ENCODE assay signal across 9 cellular contexts in the genomic region with DNA sequence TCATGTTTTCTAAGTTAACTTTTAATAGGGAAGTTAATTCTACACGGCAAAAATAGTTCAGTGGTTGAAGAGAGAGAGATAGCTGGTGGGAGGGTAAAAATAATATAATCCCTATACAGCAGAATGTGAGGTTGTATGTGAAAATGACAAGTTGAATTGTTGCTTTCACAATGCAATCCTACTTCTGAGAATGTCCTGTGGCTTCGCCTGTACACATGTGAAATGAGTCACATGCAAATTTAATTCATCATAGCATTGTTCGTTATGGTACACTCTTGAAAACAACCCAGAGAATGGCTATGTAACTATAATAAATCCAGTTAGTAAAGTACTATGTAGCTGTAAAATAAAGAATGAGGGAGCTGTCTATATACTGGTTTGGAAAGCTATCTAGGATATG. TPM values are rescaled to one million over a fixed set of nuclear protein-coding genes. Genes with fewer than 3 reads are reported as not detected.
DNase-seq lines count a peak whose midpoint lies in the region; ATAC-seq, FAIRE-seq and TF ChIP-seq lines count a peak whose summit lies in the region.
"Had no signal": no experiment of that assay in that cellular context is flagged by ENCODE, and none has a peak within 500 bp of the region (broad histone marks: within the 10 kb centered on the region; RNA-seq: fewer than 3 reads in every experiment).

No MANE protein-coding gene starts in this region.

- H3K27ac Mint-ChIP-seq in activated T-cell treated with anti-CD3 and anti-CD28 coated beads, Interleukin-2, amount 50 U/mL, for 24 hours = peak overlapping the region; percentile 60
- no peak overlapping the region for H3K27ac Mint-ChIP-seq in activated CD8-positive, alpha-beta T cell treated with anti-CD3 and anti-CD28 coated beads, Interleukin-2, amount 10 ng/mL, durations not matched to agents 7 days and 5 days
- H3K27ac Mint-ChIP-seq in stimulated activated naive B cell treated with anti-CD40 and anti-IgM and Interleukin-4, amounts not matched to agents 10 μg/mL and 1 μg/mL and 100 μg/mL, for 72 hours = no peak overlapping the region

- H3K36me3 ChIP-seq in pancreas = peaks cover 0 to 3% (median 0%) of the 10 kb centered on the region in 3 donors

- POLR2A ChIA-PET in activated CD8-positive, alpha-beta T cell treated with anti-CD3 and anti-CD28 coated beads, Interleukin-2, amount 10 ng/mL, durations not matched to agents 7 days and 5 days (lab: Charles Lee) = no interaction called here

- no peaks in the 10 kb centered on the region for H3K27me3 ChIP-seq in pancreas
- H3K27me3 ChIP-seq: brain microvascular endothelial cell had no signal

- ATAC-seq in HG02970 (IDR thresholded peaks at IDR 0.05; ENCODE audit: low FRiP score, unreplicated experiment) (peak; percentile 98), left ventricle myocardium superior (no peak), pancreas (no peak)
- peak; percentile 55 for ATAC-seq in activated CD8-positive, alpha-beta T cell treated with anti-CD3 and anti-CD28 coated beads, Interleukin-2, amount 10 ng/mL, durations not matched to agents 7 days and 5 days
- ATAC-seq in stimulated activated naive B cell treated with anti-CD40 and anti-IgM and Interleukin-4, amounts not matched to agents 10 μg/mL and 1 μg/mL and 100 μg/mL, for 72 hours (replicated peaks) = peak; percentile 71 to 76

- H3K27ac ChIP-seq in pancreas = peak overlapping the region in 1 of 4 donors; percentile 33
- H3K27ac ChIP-seq: brain microvascular endothelial cell had no signal

- CTCF ChIA-PET in activated CD8-positive, alpha-beta T cell treated with anti-CD3 and anti-CD28 coated beads, Interleukin-2, amount 10 ng/mL, durations not matched to agents 7 days and 5 days (lab: Charles Lee) = interaction anchor here (0.9 to 2.4 kb wide), 5 partner anchors 9 to 119 kb away, joined by 3 to 12 read pairs (median 7); a partner anchor contains a TSS

- peak overlapping the region; percentile 20 for H3K4me3 Mint-ChIP-seq in activated T-cell treated with anti-CD3 and anti-CD28 coated beads, Interleukin-2, amount 50 U/mL, for 24 hours
- no peak overlapping the region for H3K4me3 Mint-ChIP-seq in activated CD8-positive, alpha-beta T cell treated with anti-CD3 and anti-CD28 coated beads, Interleukin-2, amount 10 ng/mL, durations not matched to agents 7 days and 5 days
- no peak overlapping the region for H3K4me3 Mint-ChIP-seq in stimulated activated naive B cell treated with anti-CD40 and anti-IgM and Interleukin-4, amounts not matched to agents 10 μg/mL and 1 μg/mL and 100 μg/mL, for 72 hours

- peaks cover 74% of the 10 kb centered on the region for H3K36me3 Mint-ChIP-seq in activated T-cell treated with anti-CD3 and anti-CD28 coated beads, Interleukin-2, amount 50 U/mL, for 24 hours (ENCODE audit: low read depth)
- H3K36me3 Mint-ChIP-seq in activated CD8-positive, alpha-beta T cell treated with anti-CD3 and anti-CD28 coated beads, Interleukin-2, amount 10 ng/mL, durations not matched to agents 7 days and 5 days (ENCODE audit: low read depth) = peaks cover 12% of the 10 kb centered on the region
- H3K36me3 Mint-ChIP-seq in stimulated activated naive B cell treated with anti-CD40 and anti-IgM and Interleukin-4, amounts not matched to agents 10 μg/mL and 1 μg/mL and 100 μg/mL, for 72 hours = peaks cover 7 to 17% of the 10 kb centered on the region in 2 donors

- DNase-seq in activated T-cell treated with anti-CD3 and anti-CD28 coated beads, Interleukin-2, amount 50 U/mL, for 24 hours = no peak
- DNase-seq in activated T-cell treated with anti-CD3 and anti-CD28 coated beads, Interleukin-2, amount 50 U/mL, for 1 hour = no peak
- no peak for DNase-seq in activated CD8-positive, alpha-beta T cell treated with anti-CD3 and anti-CD28 coated beads, Interleukin-2, amount 10 ng/mL, durations not matched to agents 7 days and 5 days
- DNase-seq in stimulated activated naive B cell treated with anti-CD40 and anti-IgM and Interleukin-4, amounts not matched to agents 10 μg/mL and 1 μg/mL and 100 μg/mL, for 72 hours = no peak
- no peak for DNase-seq in DMS 273 (lab: John Stamatoyannopoulos, UW; ENCODE audit: unreplicated experiment)
- DNase-seq in left ventricle myocardium superior = no peak
- no peak for DNase-seq in pancreas
- DNase-seq: brain microvascular endothelial cell had no signal

- no peaks in the 10 kb centered on the region for H3K9me3 ChIP-seq in pancreas

- H3K4me1 Mint-ChIP-seq in activated T-cell treated with anti-CD3 and anti-CD28 coated beads, Interleukin-2, amount 50 U/mL, for 24 hours (ENCODE audit: low read depth) = peaks cover 37% of the 10 kb centered on the region
- H3K4me1 Mint-ChIP-seq in activated CD8-positive, alpha-beta T cell treated with anti-CD3 and anti-CD28 coated beads, Interleukin-2, amount 10 ng/mL, durations not matched to agents 7 days and 5 days (ENCODE audit: low read depth) = peaks cover 14% of the 10 kb centered on the region
- peaks cover 4 to 7% of the 10 kb centered on the region in 2 donors for H3K4me1 Mint-ChIP-seq in stimulated activated naive B cell treated with anti-CD40 and anti-IgM and Interleukin-4, amounts not matched to agents 10 μg/mL and 1 μg/mL and 100 μg/mL, for 72 hours

- peaks cover 0 to 8% (median 0%) of the 10 kb centered on the region in 3 donors for H3K4me1 ChIP-seq in pancreas

- 65 to 74% methylated on average over 3 of the region's 3 CpGs for WGBS in pancreas, 2 donors

- no peak for FAIRE-seq in pancreas (lab: Jason Lieb, UNC)

- H3K27me3 Mint-ChIP-seq in activated T-cell treated with anti-CD3 and anti-CD28 coated beads, Interleukin-2, amount 50 U/mL, for 24 hours = no peaks in the 10 kb centered on the region
- no peaks in the 10 kb centered on the region for H3K27me3 Mint-ChIP-seq in activated CD8-positive, alpha-beta T cell treated with anti-CD3 and anti-CD28 coated beads, Interleukin-2, amount 10 ng/mL, durations not matched to agents 7 days and 5 days (ENCODE audit: low read depth)
- H3K27me3 Mint-ChIP-seq in stimulated activated naive B cell treated with anti-CD40 and anti-IgM and Interleukin-4, amounts not matched to agents 10 μg/mL and 1 μg/mL and 100 μg/mL, for 72 hours = no peaks in the 10 kb centered on the region

- intact Hi-C loops in left ventricle myocardium superior (cut with micrococcal nuclease) = no loop called here
- intact Hi-C loops in pancreas (cut with DNase I) = no loop called here

- no peaks in the 10 kb centered on the region for H3K9me3 Mint-ChIP-seq in activated T-cell treated with anti-CD3 and anti-CD28 coated beads, Interleukin-2, amount 50 U/mL, for 24 hours
- H3K9me3 Mint-ChIP-seq in activated CD8-positive, alpha-beta T cell treated with anti-CD3 and anti-CD28 coated beads, Interleukin-2, amount 10 ng/mL, durations not matched to agents 7 days and 5 days (ENCODE audit: insufficient read depth) = no peaks in the 10 kb centered on the region
- no peaks in the 10 kb centered on the region for H3K9me3 Mint-ChIP-seq in stimulated activated naive B cell treated with anti-CD40 and anti-IgM and Interleukin-4, amounts not matched to agents 10 μg/mL and 1 μg/mL and 100 μg/mL, for 72 hours

- TF ChIP-seq CTCF in pancreas (IDR thresholded peaks at IDR 0.05) = no peak

- H3K4me3 ChIP-seq in pancreas = no peak overlapping the region

RNA-seq across cellular contexts. Expression of a gene that starts 46.1 kb away (rescaled TPM):
- 1 to 10 TPM; 8.0 to 9.1 TPM for total RNA-seq in activated CD8-positive, alpha-beta T cell treated with anti-CD3 and anti-CD28 coated beads, Interleukin-2, amount 10 ng/mL, durations not matched to agents 7 days and 5 days
- total RNA-seq in left ventricle myocardium superior (40.8 TPM), pancreas (10 to 100 TPM in 5 of 6 donors, 1 to 10 TPM in 1; 9.9 to 15.7 (median 11.9) TPM)
- polyA plus RNA-seq in pancreas = 1 to 10 TPM; 2.6 to 8.7 TPM

Comparison
In these comparisons a context has a peak if more than half of its experiments do, and no peak if none do; other contexts are left out.
1. ATAC-seq: peak in HG02970 (single experiment), activated CD8-positive, alpha-beta T cell treated with anti-CD3 and anti-CD28 coated beads, Interleukin-2, amount 10 ng/mL, durations not matched to agents 7 days and 5 days (single experiment) and stimulated activated naive B cell treated with anti-CD40 and anti-IgM and Interleukin-4, amounts not matched to agents 10 μg/mL and 1 μg/mL and 100 μg/mL, for 72 hours (2 of 2); none in left ventricle myocardium superior (single experiment) and pancreas (0 of 4).